In the genomic region with DNA sequence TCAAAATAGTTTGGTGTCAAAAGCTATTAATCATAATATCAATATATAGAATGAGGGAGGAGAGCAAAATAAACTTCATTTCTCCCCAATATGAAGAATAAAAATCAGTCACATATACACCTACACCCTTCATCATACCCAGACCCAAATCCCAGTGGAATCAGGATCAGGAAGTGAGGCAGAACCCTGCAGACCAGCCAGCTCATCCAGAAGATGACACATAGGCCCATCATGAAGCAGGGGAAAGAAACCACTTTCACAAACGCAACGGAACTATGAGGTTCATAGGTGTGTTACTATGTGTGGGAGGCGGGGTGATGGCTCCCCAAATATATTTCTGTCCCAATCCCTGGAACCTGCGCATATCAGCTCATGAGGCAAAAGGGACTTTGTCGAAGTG, we compare ENCODE assay signal across 31 cellular contexts.
"Had no signal": no experiment of that assay in that cellular context is flagged by ENCODE, and none has a peak within 500 bp of the region (broad histone marks: within the 10 kb centered on the region; RNA-seq: fewer than 3 reads in every experiment).

No MANE protein-coding gene starts in this region.

- ATAC-seq: activated CD4-positive, CD25-positive, alpha-beta regulatory T cell treated with anti-CD3 and anti-CD28 coated beads, Interleukin-2, amount 50 U/mL, for 24 hours; activated CD8-positive, alpha-beta T cell treated with anti-CD3 and anti-CD28 coated beads for 36 hours; activated T-cell treated with anti-CD3 and anti-CD28 coated beads, Interleukin-2, amount 50 U/mL, for 4 hours; activated T-helper 17 cell treated with anti-CD3 and anti-CD28 coated beads, Interleukin-2, amount 50 U/mL, for 72 hours; effector memory CD8-positive, alpha-beta T cell; esophagus mucosa; gastrocnemius medialis; heart left ventricle; T-helper 17 cell; WTC11 had no signal

- H3K4me3 ChIP-seq: gastrocnemius medialis, heart left ventricle had no signal

- H3K9me3 Mint-ChIP-seq: activated T-helper 17 cell treated with anti-CD3 and anti-CD28 coated beads, Interleukin-2, amount 50 U/mL, for 72 hours; central memory CD8-positive, alpha-beta T cell; effector memory CD8-positive, alpha-beta T cell had no signal

- DNase-seq: activated CD4-positive, alpha-beta T cell treated with anti-CD3 and anti-CD28 coated beads for 48 hours; activated CD4-positive, alpha-beta T cell treated with anti-CD3 and anti-CD28 coated beads, Interleukin-2, amount 50 U/mL, for 1 hour; activated CD4-positive, alpha-beta T cell treated with anti-CD3 and anti-CD28 coated beads, Interleukin-2, amount 50 U/mL, for 48 hours; activated CD8-positive, alpha-beta memory T cell treated with anti-CD3 and anti-CD28 coated beads for 24 hours; activated CD8-positive, alpha-beta T cell treated with anti-CD3 and anti-CD28 coated beads for 36 hours; activated effector memory CD4-positive, alpha-beta T cell treated with Interleukin-2 at 50 U/mL for 16 hours; activated gamma-delta T cell treated with Interleukin-2 at 50 U/mL for 16 hours; activated naive CD4-positive, alpha-beta T cell treated with anti-CD3 and anti-CD28 coated beads, Interleukin-2, amount 50 U/mL, for 16 hours; activated naive CD4-positive, alpha-beta T cell treated with Interleukin-2 at 50 U/mL for 16 hours; activated T-cell treated with anti-CD3 and anti-CD28 coated beads, Interleukin-2, amount 50 U/mL, for 4 hours; amniotic stem cell; brain microvascular endothelial cell; cortex of kidney; dermis blood vessel endothelial cell; effector CD4-positive, alpha-beta T cell; effector memory CD8-positive, alpha-beta T cell; foreskin fibroblast; gastrocnemius medialis; glutamatergic neuron; heart left ventricle; T-helper 1 cell; T-helper 17 cell; T1000 had no signal

- H3K27me3 ChIP-seq: brain microvascular endothelial cell, gastrocnemius medialis, heart left ventricle had no signal

- H3K4me3 Mint-ChIP-seq: activated CD8-positive, alpha-beta T cell treated with anti-CD3 and anti-CD28 coated beads for 36 hours; activated naive CD8-positive, alpha-beta T cell; activated T-cell treated with anti-CD3 and anti-CD28 coated beads, Interleukin-2, amount 50 U/mL, for 4 hours; activated T-helper 17 cell treated with anti-CD3 and anti-CD28 coated beads, Interleukin-2, amount 50 U/mL, for 72 hours; central memory CD8-positive, alpha-beta T cell; effector memory CD8-positive, alpha-beta T cell; T-helper 17 cell; T-helper 2 cell treated with Interferon-gamma antibody and Interleukin-4, amounts not matched to agents 5 μg/mL and 100 μg/mL, for 36 hours; WTC11 had no signal

- H3K27me3 Mint-ChIP-seq: activated CD8-positive, alpha-beta T cell treated with anti-CD3 and anti-CD28 coated beads for 36 hours; activated naive CD8-positive, alpha-beta T cell; activated T-helper 17 cell treated with anti-CD3 and anti-CD28 coated beads, Interleukin-2, amount 50 U/mL, for 72 hours; central memory CD8-positive, alpha-beta T cell; effector memory CD8-positive, alpha-beta T cell; T-helper 17 cell had no signal

- H3K4me1 ChIP-seq: gastrocnemius medialis, heart left ventricle had no signal

- H3K9me3 ChIP-seq: gastrocnemius medialis had no signal

- H3K36me3 ChIP-seq: brain microvascular endothelial cell had no signal

- H3K27ac Mint-ChIP-seq: activated CD8-positive, alpha-beta T cell treated with anti-CD3 and anti-CD28 coated beads for 36 hours; activated T-helper 17 cell treated with anti-CD3 and anti-CD28 coated beads, Interleukin-2, amount 50 U/mL, for 72 hours; T-helper 17 cell; WTC11 had no signal

- H3K27ac ChIP-seq: brain microvascular endothelial cell, gastrocnemius medialis, heart left ventricle, VCaP had no signal
